Comparison of ENCODE assay signal across 8 cellular contexts in the genomic region with DNA sequence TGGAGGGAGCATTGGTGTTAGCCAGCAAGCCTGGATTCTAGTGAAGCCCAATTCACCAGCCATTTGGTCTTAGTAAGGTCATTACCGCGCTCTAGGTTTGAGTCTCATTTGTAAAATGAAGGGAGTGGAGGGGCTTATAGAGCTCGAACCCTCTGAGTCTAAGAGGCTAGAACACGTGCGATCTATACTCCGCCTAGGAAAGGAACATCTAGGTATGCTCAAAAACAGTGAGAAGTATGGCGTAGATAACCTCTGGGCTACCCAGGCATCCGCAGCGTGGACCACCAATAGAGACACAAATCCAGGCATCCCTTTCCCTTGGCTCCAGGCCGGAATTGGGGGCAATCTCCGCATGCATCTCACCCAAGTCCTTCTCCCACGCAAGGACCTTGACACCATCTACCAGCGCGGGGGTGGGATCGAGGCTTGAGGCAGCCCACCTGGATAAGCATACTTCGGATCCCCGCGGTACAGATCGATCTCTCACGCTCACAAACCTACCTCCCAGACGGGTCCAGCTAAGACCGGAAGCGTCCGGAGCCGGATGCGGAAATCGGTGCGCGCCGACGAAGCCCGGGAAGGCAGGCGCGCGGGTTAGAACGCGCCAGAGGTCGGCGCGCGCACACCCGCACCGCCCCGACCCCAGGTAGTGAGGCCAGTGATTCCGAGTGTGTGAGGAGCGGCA. TPM values are rescaled to one million over a fixed set of nuclear protein-coding genes. Genes with fewer than 3 reads are reported as not detected.
DNase-seq lines count a peak whose midpoint lies in the region; ATAC-seq and TF ChIP-seq lines count a peak whose summit lies in the region.

METTL25B (plus strand) TSS at position 556 of the 685 bp plus-strand sequence. CDS start 636 bp downstream, outside the sequence.

- CTCF ChIA-PET in Panc1 (lab: Charles Lee) = interaction anchor here (0.6 to 1.6 kb wide), 4 partner anchors 38 to 132 kb away, joined by 3 to 8 read pairs (median 5); partner anchors contain the start of gene INSRR

- TF ChIP-seq EP300 in transverse colon (IDR thresholded peaks at IDR 0.05; ENCODE audit: low read depth) = no peak

- H3K4me3 ChIP-seq in DOHH2 (ENCODE audit: low read length) = peak within 1 kb of the TSS; percentile 97
- peak within 1 kb of the TSS; percentile 94 for H3K4me3 ChIP-seq in HUES6 (ENCODE audit: low read depth, low read length)
- peak within 1 kb of the TSS; percentile 87 to 99 for H3K4me3 ChIP-seq in Panc1 (ENCODE audit: low read depth in 2 of 2, low read length in 2 of 2)
- peak within 1 kb of the TSS; percentile 79 to 80 for H3K4me3 ChIP-seq in foreskin fibroblast (ENCODE audit: low read depth in 1 of 2, low read length in 2 of 2)
- H3K4me3 ChIP-seq in neuron (ENCODE audit: low read length) = peak within 1 kb of the TSS; percentile 63
- peak within 1 kb of the TSS; percentile 71 to 90 (median 75) for H3K4me3 ChIP-seq in transverse colon

- H3K79me2 ChIP-seq in DOHH2 (ENCODE audit: control insufficient read depth, low read length) = peaks cover 74% of the 10 kb centered on the region

- no peak for TF ChIP-seq CTCF in DOHH2 (IDR thresholded peaks at IDR 0.05; ENCODE audit: low read depth, low read length, poor library complexity, severe bottlenecking)
- TF ChIP-seq CTCF in Panc1 (IDR thresholded peaks at IDR 0.05) = no peak
- TF ChIP-seq CTCF in foreskin fibroblast (IDR thresholded peaks at IDR 0.05; ENCODE audit: low read depth, low read length) = no peak
- no peak for TF ChIP-seq CTCF in transverse colon (IDR thresholded peaks at IDR 0.05)

- H3K4me1 ChIP-seq in DOHH2 (ENCODE audit: control insufficient read depth, low read length) (peaks cover 36% of the 10 kb centered on the region), HUES6 (ENCODE audit: control insufficient read depth, insufficient read depth, low read length) (peaks cover 20% of the 10 kb centered on the region), Panc1 (ENCODE audit: control insufficient read depth, insufficient read depth, low read length) (peaks cover 24% of the 10 kb centered on the region), neuron (ENCODE audit: insufficient read depth, low read length) (peaks cover 34% of the 10 kb centered on the region), transverse colon (peaks cover 25 to 46% (median 38%) of the 10 kb centered on the region in 4 donors)

- intact Hi-C loops in Panc1 (cut with micrococcal nuclease; ENCODE audit: unreplicated experiment) (loop anchor here (2.0 kb wide), 1 partner anchor 131 kb away; the partner anchor contains the start of gene INSRR), transverse colon (cut with DNase I; ENCODE audit: low total_unique reads) (no loop called here)

- peaks cover 29% of the 10 kb centered on the region for H4K20me1 ChIP-seq in DOHH2 (ENCODE audit: control insufficient read depth, insufficient read depth, low read depth, low read length)

- POLR2A ChIA-PET in Panc1 (lab: Charles Lee) = interaction anchor here (0.6 to 1.9 kb wide), 9 partner anchors 13 to 317 kb away, joined by 3 to 6 read pairs (median 3); partner anchors contain the start of gene MRPL24

- H2AFZ ChIP-seq in neuron (ENCODE audit: low read depth, low read length) = peak within 1 kb of the TSS; percentile 68

- H3K27me3 ChIP-seq in DOHH2 (ENCODE audit: control insufficient read depth, low read length) (no peaks in the 10 kb centered on the region), HUES6 (ENCODE audit: control insufficient read depth, insufficient read depth, low read length) (no peaks in the 10 kb centered on the region), Panc1 (ENCODE audit: control insufficient read depth, insufficient read depth, low read length) (no peaks in the 10 kb centered on the region), neuron (ENCODE audit: insufficient read depth, low read length) (no peaks in the 10 kb centered on the region), transverse colon (no peaks in the 10 kb centered on the region)

- H3K36me3 ChIP-seq in DOHH2 (ENCODE audit: control insufficient read depth, low read length) (peaks cover 81% of the 10 kb centered on the region), HUES6 (ENCODE audit: control insufficient read depth, insufficient read depth, low read length) (peaks cover 26% of the 10 kb centered on the region), Panc1 (ENCODE audit: control insufficient read depth, insufficient read depth, low read length) (peaks cover 12% of the 10 kb centered on the region), neuron (ENCODE audit: insufficient read depth, low read length) (peaks cover 31% of the 10 kb centered on the region), transverse colon (peaks cover 0 to 18% (median 3%) of the 10 kb centered on the region in 4 donors)

- H3K27ac ChIP-seq in DOHH2 (ENCODE audit: low read depth, low read length) = peak within 1 kb of the TSS; percentile 73
- peak within 1 kb of the TSS; percentile 37; the same call in 1 of the 2 replicates for H3K27ac ChIP-seq in HUES6 (ENCODE audit: low read depth, low read length)
- H3K27ac ChIP-seq in Panc1 (ENCODE audit: low read length) = peak within 1 kb of the TSS; percentile 97
- H3K27ac ChIP-seq in transverse colon = peak within 1 kb of the TSS; percentile 89 to 98 (median 94)

- ATAC-seq in GM21447 (IDR thresholded peaks at IDR 0.05; ENCODE audit: unreplicated experiment) = peak; percentile 51
- ATAC-seq in Panc1 = peak; percentile 85

- in situ Hi-C loops in Panc1 (cut with HindIII; ENCODE audit: low pct_unique_long_range_greater_than_20kb, low sequenced_read_pairs) = no loop called here
- in situ Hi-C loops in transverse colon (cut with MboI; ENCODE audit: low pct_ligation_motif_present in 1 of 4, low pct_unique_long_range_greater_than_20kb in 1 of 4, low sequenced_read_pairs in 3 of 4) = no loop called here

- peak within 1 kb of the TSS; percentile 89 for H3K9ac ChIP-seq in HUES6 (ENCODE audit: low read length)

- H3F3A ChIP-seq in DOHH2 (ENCODE audit: control insufficient read depth, insufficient read depth) = peaks cover 27% of the 10 kb centered on the region

- 0 to 2% methylated on average over 3 to 26 of the region's 46 CpGs for WGBS in transverse colon (ENCODE audit: low coverage in 1 of 2), 2 donors

- no TSS peak for BruUV-seq in Panc1 (replicated peaks; lab: Mats Ljungman, UMichigan)

- H3K9me3 ChIP-seq in DOHH2 (ENCODE audit: control insufficient read depth, insufficient read depth, low read length) (no peaks in the 10 kb centered on the region), HUES6 (ENCODE audit: control insufficient read depth, insufficient read depth, low read depth, low read length) (no peaks in the 10 kb centered on the region), Panc1 (ENCODE audit: control insufficient read depth, insufficient read depth, low read depth, low read length) (no peaks in the 10 kb centered on the region), neuron (ENCODE audit: low read length) (no peaks in the 10 kb centered on the region), transverse colon (no peaks in the 10 kb centered on the region)

- peak within 1 kb of the TSS; percentile 92 for H3K4me2 ChIP-seq in DOHH2 (ENCODE audit: low read length)

- no peak for DNase-seq in Panc1 (ENCODE audit: low read depth, low spot score)
- peak; percentile 77 for DNase-seq in activated gamma-delta T cell (lab: John Stamatoyannopoulos, UW)
- DNase-seq in foreskin fibroblast = peak; percentile 74 to 92
- DNase-seq in transverse colon = peak; percentile 88

- H3K9me2 ChIP-seq in DOHH2 (replicated peaks; ENCODE audit: control insufficient read depth, low read length) = no peaks in the 10 kb centered on the region

- TF ChIP-seq POLR2A in transverse colon (IDR thresholded peaks at IDR 0.05) = peak; percentile 73

RNA-seq across cellular contexts. Expression of gene METTL25B, which starts in this region (rescaled TPM):
- total RNA-seq in Panc1 (2021; ENCODE audit: unreplicated experiment) (32.8 TPM), transverse colon (10 to 100 TPM; 37.4 to 40.8 (median 39.0) TPM)
- polyA plus RNA-seq in Panc1 (2012; ENCODE audit: insufficient read length) = 37.7 TPM

Comparison
In these comparisons a context has a peak if more than half of its experiments do, and no peak if none do; other contexts are left out.
1. H3K27ac ChIP-seq: peak in every context shown above with its lines; median percentile 97 in Panc1; 94 in transverse colon; 73 in DOHH2; 37 in HUES6.